Comparison of ENCODE assay signal across 14 cellular contexts in genomic region chr12:49557917-49558215, GRCh38. TPM values are rescaled to one million over a fixed set of nuclear protein-coding genes. Genes with fewer than 3 reads are reported as not detected.
DNase-seq lines count a peak whose midpoint lies in the region; ATAC-seq, FAIRE-seq and TF ChIP-seq lines count a peak whose summit lies in the region.
"Had no signal": no experiment of that assay in that cellular context is flagged by ENCODE, and none has a peak within 500 bp of the region (broad histone marks: within the 10 kb centered on the region; RNA-seq: fewer than 3 reads in every experiment).

No MANE protein-coding gene starts in this region.

- ATAC-seq in HG02571 (IDR thresholded peaks at IDR 0.05; ENCODE audit: unreplicated experiment) (no peak), HG02588 (IDR thresholded peaks at IDR 0.05; ENCODE audit: unreplicated experiment) (no peak)
- ATAC-seq: stimulated activated naive B cell treated with anti-CD40 and anti-IgM and Interleukin-4, amounts not matched to agents 10 μg/mL and 1 μg/mL and 100 μg/mL, for 72 hours had no signal

- no peaks in the 10 kb centered on the region for H3K79me2 ChIP-seq in DOHH2 (ENCODE audit: control insufficient read depth, low read length)
- H3K79me2 ChIP-seq: parathyroid adenoma had no signal

- peaks cover 2% of the 10 kb centered on the region; the same call in 1 of the 2 replicates for H3F3A ChIP-seq in DOHH2 (ENCODE audit: control insufficient read depth, insufficient read depth)

- DNase-seq in 8988T = peak; percentile 63
- DNase-seq in RCC 7860 (ENCODE audit: low spot score) = peak; percentile 16
- DNase-seq in fibroblast of villous mesenchyme (ENCODE audit: low read depth) = no peak
- no peak for DNase-seq in AML-193 (lab: John Stamatoyannopoulos, UW)
- no peak for DNase-seq in NOMO-1 treated with dmso at 0.1 percent for 144 hours (lab: John Stamatoyannopoulos, UW; ENCODE audit: unreplicated experiment)
- DNase-seq: CD4-positive, alpha-beta memory T cell; NCI-H446; stimulated activated naive B cell treated with anti-CD40 and anti-IgM and Interleukin-4, amounts not matched to agents 10 μg/mL and 1 μg/mL and 100 μg/mL, for 72 hours had no signal

- no peaks in the 10 kb centered on the region for H3K9me2 ChIP-seq in DOHH2 (replicated peaks; ENCODE audit: control insufficient read depth, low read length)

- no peak overlapping the region for H3K4me2 ChIP-seq in DOHH2 (ENCODE audit: low read length)

- FAIRE-seq in RCC 7860 (lab: Jason Lieb, UNC) = no peak
- FAIRE-seq: endometrium had no signal

- H3K9me3 ChIP-seq in DOHH2 (ENCODE audit: control insufficient read depth, insufficient read depth, low read length) = no peaks in the 10 kb centered on the region

- no peak overlapping the region for H3K27ac ChIP-seq in DOHH2 (ENCODE audit: low read depth, low read length)
- H3K27ac ChIP-seq: parathyroid adenoma, SK-N-MC had no signal

- H3K27me3 ChIP-seq in DOHH2 (ENCODE audit: control insufficient read depth, low read length) = no peaks in the 10 kb centered on the region

- H3K4me3 ChIP-seq in DOHH2 (ENCODE audit: low read length) (no peak overlapping the region), fibroblast of villous mesenchyme (ENCODE audit: low read depth, low read length) (no peak overlapping the region)
- H3K4me3 ChIP-seq: SK-N-MC had no signal

- H4K20me1 ChIP-seq in DOHH2 (ENCODE audit: control insufficient read depth, insufficient read depth, low read depth, low read length) = no peaks in the 10 kb centered on the region

- H3K4me1 ChIP-seq in DOHH2 (ENCODE audit: control insufficient read depth, low read length) = peaks cover 6% of the 10 kb centered on the region
- H3K4me1 ChIP-seq: parathyroid adenoma had no signal

- peaks cover 45% of the 10 kb centered on the region for H3K36me3 ChIP-seq in DOHH2 (ENCODE audit: control insufficient read depth, low read length)

- TF ChIP-seq CTCF in DOHH2 (IDR thresholded peaks at IDR 0.05; ENCODE audit: low read depth, low read length, poor library complexity, severe bottlenecking) = peak; percentile 42
- peak; percentile 11 for TF ChIP-seq CTCF in fibroblast of villous mesenchyme (IDR thresholded peaks at IDR 0.05; ENCODE audit: insufficient read depth, low read depth, low read length)

RNA-seq across cellular contexts. Expression of gene MCRS1, which starts 10.1 kb away (rescaled TPM):
- 47.5 and 61.5 TPM in 2 replicates for total RNA-seq in fibroblast of villous mesenchyme

RNA-seq across cellular contexts. Expression of gene KCNH3, which starts 19.0 kb away (rescaled TPM):
- under 0.01 TPM in 2 replicates for total RNA-seq in fibroblast of villous mesenchyme

RNA-seq across cellular contexts. Expression of gene FAM186B, which starts 47.6 kb away (rescaled TPM):
- under 0.01 TPM in 2 replicates for total RNA-seq in fibroblast of villous mesenchyme

Comparison
In these comparisons a context has a peak if more than half of its experiments do, and no peak if none do; other contexts are left out.
1. DNase-seq: peak in 8988T (single experiment) and RCC 7860 (single experiment); none in fibroblast of villous mesenchyme (single experiment), AML-193 (0 of 2) and NOMO-1 treated with dmso at 0.1 percent for 144 hours (single experiment).